ENCODE assay signal across 10 cellular contexts in the genomic region with DNA sequence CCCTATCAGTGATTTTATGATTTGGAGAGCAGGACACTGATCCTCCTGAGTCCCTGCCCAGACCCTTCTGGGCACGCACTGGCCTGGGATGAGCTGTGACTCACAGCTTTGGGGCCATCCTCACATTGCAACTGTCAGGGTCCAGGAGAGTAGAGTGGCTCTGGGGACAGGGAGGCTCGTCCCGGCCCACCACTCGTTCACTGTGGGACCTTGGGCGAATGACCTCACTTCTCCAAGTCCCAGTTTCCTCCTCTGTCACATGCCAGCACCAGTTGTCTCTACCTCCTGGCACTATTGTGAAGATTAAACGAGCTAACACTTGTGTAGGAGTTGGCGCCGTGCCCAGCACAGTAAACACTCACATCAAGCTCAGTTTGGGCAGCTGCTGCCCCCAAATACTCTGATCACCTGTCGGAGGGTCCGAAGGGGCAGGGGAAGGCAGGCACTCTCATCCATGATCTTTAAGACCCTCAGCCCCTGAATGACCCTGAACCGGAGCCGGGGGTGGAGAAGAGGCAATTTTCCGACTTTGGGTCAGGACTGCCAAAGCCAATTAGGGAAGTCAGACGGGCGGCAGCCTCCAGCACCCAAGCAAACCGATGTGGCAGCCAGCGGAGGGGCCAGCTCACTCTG.
DNase-seq lines count a peak whose midpoint lies in the region; ATAC-seq, FAIRE-seq and TF ChIP-seq lines count a peak whose summit lies in the region.
"Had no signal": no experiment of that assay in that cellular context is flagged by ENCODE, and none has a peak within 500 bp of the region (broad histone marks: within the 10 kb centered on the region; RNA-seq: fewer than 3 reads in every experiment).

No MANE protein-coding gene starts in this region.

- H3K4me1 ChIP-seq in endodermal cell (ENCODE audit: control insufficient read depth, insufficient read depth, low read length) (peaks cover 14% of the 10 kb centered on the region), small intestine (ENCODE audit: control insufficient read depth in 2 of 2, insufficient read depth in 1 of 2, low read depth in 1 of 2, low read length in 1 of 2) (no peaks in the 10 kb centered on the region)

- H3K9me3 Mint-ChIP-seq in endodermal cell: no peaks in the 10 kb centered on the region
- H3K9me3 Mint-ChIP-seq: WTC11 had no signal

- H3K4me3 ChIP-seq in endodermal cell (ENCODE audit: low read length): no peak overlapping the region
- H3K4me3 ChIP-seq in small intestine (ENCODE audit: low read depth in 1 of 2, low read length in 2 of 2): no peak overlapping the region

- H3K27me3 Mint-ChIP-seq in endodermal cell (ENCODE audit: insufficient read depth): peaks cover 4% of the 10 kb centered on the region

- WGBS in endodermal cell (ENCODE audit: insufficient coverage in 1 of 2, insufficient read length in 1 of 2), 2 experiments: 83 to 91% methylated on average over 7 to 17 of the region's 17 CpGs
- 27 to 50% (median 36%) methylated on average over 17 of the region's 17 CpGs for WGBS in small intestine, 3 donors

- ATAC-seq in GM18511 (IDR thresholded peaks at IDR 0.05; ENCODE audit: unreplicated experiment) (no peak), GM21723 (IDR thresholded peaks at IDR 0.05; ENCODE audit: unreplicated experiment) (no peak)

- DNase-seq in LHCN-M2 (ENCODE audit: low read depth) (peak; percentile 68), NCI-H345 treated with DMSO at 0.1 percent for 48 hours (lab: John Stamatoyannopoulos, UW; ENCODE audit: unreplicated experiment) (peak; percentile 91), endodermal cell (peak; percentile 44), small intestine (peak; percentile 19), GM19239 (ENCODE audit: insufficient read length, low spot score) (no peak)
- no peak for DNase-seq in activated naive CD4-positive, alpha-beta T cell treated with anti-CD3 and anti-CD28 coated beads, Interleukin-2, amount 50 U/mL, for 16 hours

- H3K36me3 ChIP-seq in endodermal cell (ENCODE audit: control insufficient read depth, insufficient read depth, low read length): no peaks in the 10 kb centered on the region
- H3K36me3 ChIP-seq in small intestine (ENCODE audit: control insufficient read depth in 2 of 2, insufficient read depth in 2 of 2, low read length in 2 of 2): no peaks in the 10 kb centered on the region

- H3K36me3 Mint-ChIP-seq in endodermal cell (ENCODE audit: low read depth): no peaks in the 10 kb centered on the region
- H3K36me3 Mint-ChIP-seq: WTC11 had no signal

- no peak overlapping the region for H3K9ac ChIP-seq in endodermal cell (ENCODE audit: extremely low read depth, low read length, poor library complexity, severe bottlenecking)

- no peak overlapping the region for H3K27ac Mint-ChIP-seq in endodermal cell
- H3K27ac Mint-ChIP-seq: activated naive CD8-positive, alpha-beta T cell; WTC11 had no signal

- H3K4me1 Mint-ChIP-seq in endodermal cell: peaks cover 34% of the 10 kb centered on the region

- no peak overlapping the region for H3K27ac ChIP-seq in endodermal cell (ENCODE audit: low read depth, low read length)
- no peak overlapping the region for H3K27ac ChIP-seq in small intestine (ENCODE audit: low read depth in 1 of 2, low read length in 1 of 2)

- TF ChIP-seq CTCF in endodermal cell (conservative IDR thresholded peaks at IDR 0.05): no peak

- FAIRE-seq in small intestine (lab: Jason Lieb, UNC) (no peak), GM19239 (lab: Jason Lieb, UNC) (no peak)

- H3K9me3 ChIP-seq in endodermal cell (ENCODE audit: control insufficient read depth, low read length) (no peaks in the 10 kb centered on the region), small intestine (ENCODE audit: control insufficient read depth, low read depth) (no peaks in the 10 kb centered on the region)

- no peaks in the 10 kb centered on the region for H3K27me3 ChIP-seq in endodermal cell (ENCODE audit: control insufficient read depth, insufficient read depth, low read length, poor library complexity, severe bottlenecking)
- peaks cover 0 to 3% of the 10 kb centered on the region in 2 donors for H3K27me3 ChIP-seq in small intestine (ENCODE audit: control insufficient read depth in 2 of 2, insufficient read depth in 2 of 2, low read length in 2 of 2)

- H3K4me3 Mint-ChIP-seq in endodermal cell: no peak overlapping the region
- H3K4me3 Mint-ChIP-seq: activated naive CD8-positive, alpha-beta T cell; WTC11 had no signal

Comparison
In these comparisons a context has a peak if more than half of its experiments do, and no peak if none do; other contexts are left out.
1. DNase-seq: peak in LHCN-M2 (single experiment), NCI-H345 treated with DMSO at 0.1 percent for 48 hours (single experiment), endodermal cell (single experiment) and small intestine (single experiment); none in activated naive CD4-positive, alpha-beta T cell treated with anti-CD3 and anti-CD28 coated beads, Interleukin-2, amount 50 U/mL, for 16 hours (single experiment) and GM19239 (single experiment).